In the genomic region with DNA sequence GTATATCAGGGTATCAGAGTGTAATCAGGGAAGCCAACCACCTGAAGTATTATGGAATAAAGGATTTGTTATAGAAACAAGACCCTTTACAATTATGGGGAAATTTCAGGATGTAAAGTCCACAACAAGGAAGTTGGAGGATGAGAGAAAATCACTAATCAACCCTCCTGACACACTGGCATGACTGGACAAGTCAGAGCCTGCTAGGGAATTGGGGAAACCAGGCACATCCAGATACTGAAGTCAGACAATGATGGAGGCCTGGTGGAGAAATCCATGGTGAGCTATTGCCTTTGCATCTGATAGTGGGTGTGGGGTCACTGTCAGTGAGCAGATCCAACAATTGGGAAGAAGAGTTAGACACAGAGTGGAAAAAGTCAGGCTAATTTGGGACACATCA, we compare ENCODE assay signal across 21 cellular contexts.
"Had no signal": no experiment of that assay in that cellular context is flagged by ENCODE, and none has a peak within 500 bp of the region (broad histone marks: within the 10 kb centered on the region; RNA-seq: fewer than 3 reads in every experiment).

No MANE protein-coding gene starts in this region.

- H3K27ac ChIP-seq: KMS-11 had no signal

- H3K4me2 ChIP-seq: KMS-11, SK-N-SH had no signal

- FAIRE-seq: HTR-8/SVneo, K562, RCC 7860 had no signal

- H3K4me3 ChIP-seq: K562 had no signal

- H3K9ac ChIP-seq: KMS-11, SK-N-SH had no signal

- ATAC-seq: K562 had no signal

- DNase-seq: Kasumi-1, MV-4-11, NCI-H1048, NCI-H1105, NCI-H1417 treated with DMSO at 0.1 percent for 48 hours, NCI-H146, NCI-H1694 treated with DMSO at 0.1 percent for 48 hours, NCI-H1930, NCI-H2081, NCI-H2107, NCI-H2227 treated with DMSO at 0.1 percent for 48 hours, NCI-H524 treated with DMSO at 0.1 percent for 48 hours, NCI-H69, NCI-H774, RPMI8226, SHP77, SK-N-SH had no signal

- H3K9me3 ChIP-seq: SK-N-SH had no signal
